ENCODE assay signal across 29 cellular contexts in genomic region chr12:57661376-57661775, GRCh38. TPM values are rescaled to one million over a fixed set of nuclear protein-coding genes. Genes with fewer than 3 reads are reported as not detected.
"Had no signal": no experiment of that assay in that cellular context is flagged by ENCODE, and none has a peak within 500 bp of the region (broad histone marks: within the 10 kb centered on the region; RNA-seq: fewer than 3 reads in every experiment).

No MANE protein-coding gene starts in this region.

- DNase-seq: activated B cell treated with CpG ODN at 0.5 μM for 24 hours; activated CD4-positive, alpha-beta T cell treated with anti-CD3 and anti-CD28 coated beads for 48 hours; activated CD4-positive, alpha-beta T cell treated with anti-CD3 and anti-CD28 coated beads, Interleukin-2, amount 50 U/mL, for 1 hour; activated CD4-positive, alpha-beta T cell treated with anti-CD3 and anti-CD28 coated beads, Interleukin-2, amount 50 U/mL, for 48 hours; activated CD8-positive, alpha-beta memory T cell treated with anti-CD3 and anti-CD28 coated beads for 24 hours; activated CD8-positive, alpha-beta T cell treated with anti-CD3 and anti-CD28 coated beads for 36 hours; activated effector memory CD4-positive, alpha-beta T cell treated with Interleukin-2 at 50 U/mL for 16 hours; activated gamma-delta T cell treated with Interleukin-2 at 50 U/mL for 16 hours; activated naive CD4-positive, alpha-beta T cell treated with anti-CD3 and anti-CD28 coated beads, Interleukin-2, amount 50 U/mL, for 16 hours; activated naive CD4-positive, alpha-beta T cell treated with Interleukin-2 at 50 U/mL for 16 hours; activated T-cell treated with anti-CD3 and anti-CD28 coated beads, Interleukin-2, amount 50 U/mL, for 4 hours; amniotic stem cell; anterior cingulate cortex; brain microvascular endothelial cell; dorsolateral prefrontal cortex; effector memory CD4-positive, alpha-beta T cell; endodermal cell; foreskin fibroblast; glutamatergic neuron; heart left ventricle; T1000; WERI-Rb-1 had no signal

- H3K27ac ChIP-seq: brain microvascular endothelial cell, coronary artery, dorsolateral prefrontal cortex, heart left ventricle, WERI-Rb-1 had no signal

- H3K36me3 ChIP-seq: brain microvascular endothelial cell, heart left ventricle, WERI-Rb-1 had no signal

- H3K4me3 ChIP-seq: coronary artery, dorsolateral prefrontal cortex, heart left ventricle had no signal

- H3K27me3 ChIP-seq: brain microvascular endothelial cell, dorsolateral prefrontal cortex, heart left ventricle had no signal

- FAIRE-seq: astrocyte, bronchial epithelial cell, frontal cortex had no signal

- ATAC-seq: activated CD4-positive, CD25-positive, alpha-beta regulatory T cell treated with anti-CD3 and anti-CD28 coated beads, Interleukin-2, amount 50 U/mL, for 24 hours; activated CD8-positive, alpha-beta T cell treated with anti-CD3 and anti-CD28 coated beads for 36 hours; activated T-cell treated with anti-CD3 and anti-CD28 coated beads, Interleukin-2, amount 50 U/mL, for 4 hours; activated T-helper 17 cell treated with anti-CD3 and anti-CD28 coated beads, Interleukin-2, amount 50 U/mL, for 72 hours; esophagus mucosa; heart left ventricle had no signal

- H3K4me1 ChIP-seq: heart left ventricle had no signal

RNA-seq across cellular contexts. Expression of gene B4GALNT1, which starts 28.4 kb away (rescaled TPM):
- total RNA-seq: bronchial epithelial cell had no signal

RNA-seq across cellular contexts. Expression of gene ARHGEF25, which starts 50.1 kb away (rescaled TPM):
- total RNA-seq: activated B cell treated with CpG ODN at 0.5 μM for 24 hours had no signal
